In the genomic region with DNA sequence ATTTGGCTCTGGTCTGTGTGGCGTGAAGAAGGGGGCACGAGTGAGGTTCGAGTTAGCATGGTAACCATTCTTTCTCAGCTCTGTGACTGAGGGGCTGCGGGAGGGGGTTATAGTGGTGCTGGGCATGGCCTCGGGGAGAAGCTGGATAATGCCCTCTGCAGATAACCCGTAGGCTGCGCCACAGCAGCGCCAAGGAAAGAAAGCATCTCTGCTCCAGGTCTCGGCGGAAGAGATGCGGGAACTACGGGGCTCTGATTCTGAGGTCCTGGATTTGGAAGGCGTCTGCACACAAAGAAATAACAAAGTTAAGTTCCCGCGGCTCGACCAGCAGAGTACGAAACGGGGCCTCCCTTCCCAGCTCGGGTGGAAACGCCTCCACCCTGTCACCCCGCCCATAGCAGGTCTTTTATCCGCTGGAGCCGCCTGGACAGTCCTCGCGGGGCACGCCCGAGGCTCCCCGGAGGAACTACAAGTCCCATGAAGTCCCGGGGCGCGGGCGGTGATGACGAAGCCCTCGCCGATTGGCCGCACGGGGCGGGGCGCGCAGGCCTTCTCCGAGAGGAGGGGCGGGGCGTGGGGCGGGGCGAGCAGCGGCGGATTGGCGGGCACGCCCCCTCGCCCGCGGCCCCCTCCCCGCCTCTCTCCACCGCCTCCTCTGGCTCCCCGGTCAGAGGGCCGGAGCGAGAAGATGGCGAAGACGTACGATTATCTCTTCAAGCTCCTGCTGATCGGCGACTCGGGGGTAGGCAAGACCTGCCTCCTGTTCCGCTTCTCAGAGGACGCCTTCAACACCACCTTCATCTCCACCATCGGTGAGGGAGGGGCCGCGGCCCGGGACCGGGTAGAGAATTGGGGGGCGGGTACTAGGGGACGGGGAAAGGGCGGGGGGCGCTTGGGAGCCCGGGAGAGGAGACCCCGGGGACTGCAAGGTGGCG, we compare ENCODE assay signal across 8 cellular contexts. TPM values are rescaled to one million over a fixed set of nuclear protein-coding genes. Genes with fewer than 3 reads are reported as not detected.
DNase-seq lines count a peak whose midpoint lies in the region; ATAC-seq and TF ChIP-seq lines count a peak whose summit lies in the region.

A gene (plus strand): TSS at position 670 of the 935 bp plus-strand sequence. CDS start 19 bp downstream, at position 689.

- peaks cover 0 to 3% of the 10 kb centered on the region in 2 donors for H3K4me1 ChIP-seq in esophagus (ENCODE audit: control insufficient read depth in 2 of 2, insufficient read depth in 2 of 2, low read length in 1 of 2)
- H3K4me1 ChIP-seq in mucosa of stomach (ENCODE audit: control insufficient read depth, insufficient read depth, low read length) = peaks cover 6% of the 10 kb centered on the region

- H3K36me3 ChIP-seq in esophagus (ENCODE audit: control insufficient read depth in 2 of 2, insufficient read depth in 2 of 2, low read length in 1 of 2) = no peaks in the 10 kb centered on the region
- H3K36me3 ChIP-seq in mucosa of stomach (ENCODE audit: control insufficient read depth, insufficient read depth, low read length) = no peaks in the 10 kb centered on the region

- H3K27me3 Mint-ChIP-seq in activated T-cell treated with anti-CD3 and anti-CD28 coated beads, Interleukin-2, amount 50 U/mL, for 4 hours (ENCODE audit: low read depth) = no peaks in the 10 kb centered on the region

- no peaks in the 10 kb centered on the region for H3K9me3 Mint-ChIP-seq in activated T-cell treated with anti-CD3 and anti-CD28 coated beads, Interleukin-2, amount 50 U/mL, for 4 hours

- H3K36me3 Mint-ChIP-seq in activated T-cell treated with anti-CD3 and anti-CD28 coated beads, Interleukin-2, amount 50 U/mL, for 4 hours (ENCODE audit: insufficient read depth) = peaks cover 13% of the 10 kb centered on the region

- peak; percentile 67 for ATAC-seq in GM21619 (IDR thresholded peaks at IDR 0.05; ENCODE audit: unreplicated experiment)
- peak; percentile 80 to 83 for ATAC-seq in activated T-cell treated with anti-CD3 and anti-CD28 coated beads, Interleukin-2, amount 50 U/mL, for 4 hours

- peak within 1 kb of the TSS; percentile 82 to 87 for H3K27ac ChIP-seq in esophagus (ENCODE audit: low read depth in 2 of 2, low read length in 1 of 2)

- DNase-seq in DMS53 treated with DMSO at 0.1 percent for 48 hours (lab: John Stamatoyannopoulos, UW; ENCODE audit: unreplicated experiment) = peak; percentile 75
- peak; percentile 87 for DNase-seq in Jurkat, Clone E6-1 (ENCODE audit: low read depth, low spot score)
- DNase-seq in activated T-cell treated with anti-CD3 and anti-CD28 coated beads, Interleukin-2, amount 50 U/mL, for 4 hours = peak; percentile 99
- DNase-seq in stimulated activated CD8-positive, alpha-beta memory T cell treated with anti-CD3 and anti-CD28 coated beads, Interleukin-4, amount 100 ng/mL, for 48 hours = peak; percentile 99

- H3K4me1 Mint-ChIP-seq in activated T-cell treated with anti-CD3 and anti-CD28 coated beads, Interleukin-2, amount 50 U/mL, for 4 hours (ENCODE audit: low read depth) = peaks cover 39% of the 10 kb centered on the region

- 0 to 1% methylated on average over 73 to 77 of the region's 77 CpGs for WGBS in esophagus, 2 donors

- no peaks in the 10 kb centered on the region for H3K9me3 ChIP-seq in esophagus (ENCODE audit: control insufficient read depth in 2 of 2, insufficient read depth in 1 of 2, low read depth in 1 of 2, low read length in 1 of 2)
- H3K9me3 ChIP-seq in mucosa of stomach (ENCODE audit: control insufficient read depth, low read length) = no peaks in the 10 kb centered on the region

- H3K4me3 ChIP-seq in Jurkat, Clone E6-1 (ENCODE audit: low read length) = peak within 1 kb of the TSS; percentile 90
- H3K4me3 ChIP-seq in esophagus (ENCODE audit: low read depth in 1 of 2, low read length in 2 of 2) (peak within 1 kb of the TSS; percentile 71 to 89), mucosa of stomach (ENCODE audit: low read length) (peak within 1 kb of the TSS; percentile 86)

- peak within 1 kb of the TSS; percentile 98 for H3K4me3 Mint-ChIP-seq in activated T-cell treated with anti-CD3 and anti-CD28 coated beads, Interleukin-2, amount 50 U/mL, for 4 hours

- peak within 1 kb of the TSS; percentile 83 for H3K9ac ChIP-seq in mucosa of stomach (ENCODE audit: low read length)

- H3K27me3 ChIP-seq in esophagus (ENCODE audit: control insufficient read depth in 1 of 2, insufficient read depth in 2 of 2, low read length in 2 of 2) (no peaks in the 10 kb centered on the region), mucosa of stomach (ENCODE audit: control insufficient read depth, insufficient read depth, low read length) (no peaks in the 10 kb centered on the region)

TF ChIP-seq in PFSK-1, 5 proteins besides CTCF, POLR2A, EP300 and RAD21:
- TF ChIP-seq FOXP2 (optimal IDR thresholded peaks at IDR 0.05; ENCODE audit: borderline replicate concordance, extremely low read depth, extremely low read length, insufficient read depth) (peak; percentile 30), POLR2AphosphoS5 (IDR thresholded peaks at IDR 0.05; ENCODE audit: low read depth, low read length) (peak; percentile 63), TAF1 (IDR thresholded peaks at IDR 0.05; ENCODE audit: borderline replicate concordance, insufficient read depth, low read length) (no peak), SIN3A (IDR thresholded peaks at IDR 0.05; ENCODE audit: borderline replicate concordance, insufficient read depth, low read length) (no peak; the same call in 1 of the 2 replicates)
- TF ChIP-seq, protein P1, sequence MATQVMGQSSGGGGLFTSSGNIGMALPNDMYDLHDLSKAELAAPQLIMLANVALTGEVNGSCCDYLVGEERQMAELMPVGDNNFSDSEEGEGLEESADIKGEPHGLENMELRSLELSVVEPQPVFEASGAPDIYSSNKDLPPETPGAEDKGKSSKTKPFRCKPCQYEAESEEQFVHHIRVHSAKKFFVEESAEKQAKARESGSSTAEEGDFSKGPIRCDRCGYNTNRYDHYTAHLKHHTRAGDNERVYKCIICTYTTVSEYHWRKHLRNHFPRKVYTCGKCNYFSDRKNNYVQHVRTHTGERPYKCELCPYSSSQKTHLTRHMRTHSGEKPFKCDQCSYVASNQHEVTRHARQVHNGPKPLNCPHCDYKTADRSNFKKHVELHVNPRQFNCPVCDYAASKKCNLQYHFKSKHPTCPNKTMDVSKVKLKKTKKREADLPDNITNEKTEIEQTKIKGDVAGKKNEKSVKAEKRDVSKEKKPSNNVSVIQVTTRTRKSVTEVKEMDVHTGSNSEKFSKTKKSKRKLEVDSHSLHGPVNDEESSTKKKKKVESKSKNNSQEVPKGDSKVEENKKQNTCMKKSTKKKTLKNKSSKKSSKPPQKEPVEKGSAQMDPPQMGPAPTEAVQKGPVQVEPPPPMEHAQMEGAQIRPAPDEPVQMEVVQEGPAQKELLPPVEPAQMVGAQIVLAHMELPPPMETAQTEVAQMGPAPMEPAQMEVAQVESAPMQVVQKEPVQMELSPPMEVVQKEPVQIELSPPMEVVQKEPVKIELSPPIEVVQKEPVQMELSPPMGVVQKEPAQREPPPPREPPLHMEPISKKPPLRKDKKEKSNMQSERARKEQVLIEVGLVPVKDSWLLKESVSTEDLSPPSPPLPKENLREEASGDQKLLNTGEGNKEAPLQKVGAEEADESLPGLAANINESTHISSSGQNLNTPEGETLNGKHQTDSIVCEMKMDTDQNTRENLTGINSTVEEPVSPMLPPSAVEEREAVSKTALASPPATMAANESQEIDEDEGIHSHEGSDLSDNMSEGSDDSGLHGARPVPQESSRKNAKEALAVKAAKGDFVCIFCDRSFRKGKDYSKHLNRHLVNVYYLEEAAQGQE (IDR thresholded peaks at IDR 0.05; ENCODE audit: insufficient read depth in 1 of 2, low read depth in 2 of 2, low read length in 2 of 2) = no peak

RNA-seq across cellular contexts. Expression of the gene that starts here (rescaled TPM):
- 45.0 TPM for polyA plus RNA-seq in Jurkat, Clone E6-1 (2012; ENCODE audit: insufficient read depth, insufficient read length)
- polyA plus RNA-seq in PFSK-1 (2012; ENCODE audit: insufficient read length, low read depth) = 10.3 TPM
- 100 to 1,000 TPM; 127 to 166 (median 152) TPM for total RNA-seq in activated T-cell treated with anti-CD3 and anti-CD28 coated beads, Interleukin-2, amount 50 U/mL, for 4 hours
- 1 to 10 TPM; 1.9 to 2.8 TPM for polyA plus RNA-seq in esophagus

Comparison
In these comparisons a context has a peak if more than half of its experiments do, and no peak if none do; other contexts are left out.
1. Peak in every context shown above with its lines: DNase-seq, ATAC-seq, H3K4me3 ChIP-seq and H3K27ac ChIP-seq.